Comparison of ENCODE assay signal across 11 cellular contexts in the genomic region with DNA sequence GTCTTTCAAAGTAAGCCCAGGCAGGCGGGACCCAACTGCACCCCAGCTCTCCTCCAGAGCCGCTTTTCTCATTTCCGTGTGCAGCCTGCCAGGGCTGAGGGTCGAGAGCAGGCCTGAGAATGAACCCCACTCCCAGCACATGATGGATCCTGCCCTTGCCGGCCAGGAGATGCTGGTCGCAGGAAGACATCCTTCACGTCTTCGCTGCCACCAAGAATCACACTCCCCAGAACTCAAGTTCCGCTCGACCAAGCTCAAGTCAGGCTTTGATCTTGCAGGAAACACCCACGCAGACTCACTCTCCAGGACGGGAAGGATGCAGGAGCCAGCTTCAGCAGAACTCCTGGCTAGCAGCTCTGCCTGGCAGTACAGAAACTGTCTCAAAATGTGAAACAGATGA.
DNase-seq lines count a peak whose midpoint lies in the region; ATAC-seq, FAIRE-seq and TF ChIP-seq lines count a peak whose summit lies in the region.
"Had no signal": no experiment of that assay in that cellular context is flagged by ENCODE, and none has a peak within 500 bp of the region (broad histone marks: within the 10 kb centered on the region; RNA-seq: fewer than 3 reads in every experiment).

No MANE protein-coding gene starts in this region.

- H2AFZ ChIP-seq in hepatocyte, result no peak overlapping the region
- no peak overlapping the region for H2AFZ ChIP-seq in smooth muscle cell (ENCODE audit: low read depth)

- POLR2A ChIA-PET in GM10248 (lab: Yijun Ruan, JAX), result no interaction called here

- peaks cover 8% of the 10 kb centered on the region for H3F3A ChIP-seq in smooth muscle cell (ENCODE audit: low read depth)

- DNase-seq in GM03348 (ENCODE audit: low spot score) (peak; percentile 75), adipocyte (ENCODE audit: low read depth) (peak; percentile 59), hepatocyte (ENCODE audit: low spot score) (peak; percentile 64), smooth muscle cell (lab: John Stamatoyannopoulos, UW; ENCODE audit: unreplicated experiment) (no peak), H54 (ENCODE audit: insufficient read length, low spot score) (no peak), GM10248 (ENCODE audit: extremely low spot score) (no peak)
- DNase-seq: activated T-cell treated with anti-CD3 and anti-CD28 coated beads, Interleukin-2, amount 50 U/mL, for 24 hours; NCI-H1930; T-helper 9 cell had no signal

- no peaks in the 10 kb centered on the region for H3K9me2 ChIP-seq in hepatocyte (replicated peaks; ENCODE audit: insufficient read depth)

- H4K20me1 ChIP-seq in hepatocyte (ENCODE audit: insufficient read depth, poor library complexity, severe bottlenecking) (no peaks in the 10 kb centered on the region), smooth muscle cell (ENCODE audit: low read depth) (peaks cover 45% of the 10 kb centered on the region)

- H3K4me1 ChIP-seq in adipocyte (ENCODE audit: control insufficient read depth, insufficient read depth, low read length) (peaks cover 11% of the 10 kb centered on the region), hepatocyte (ENCODE audit: insufficient read depth) (peaks cover 32% of the 10 kb centered on the region), smooth muscle cell (ENCODE audit: low read depth) (peaks cover 36% of the 10 kb centered on the region)

- H3K36me3 ChIP-seq in adipocyte (ENCODE audit: control insufficient read depth, insufficient read depth, low read length, severe bottlenecking) (no peaks in the 10 kb centered on the region), hepatocyte (replicated peaks; ENCODE audit: insufficient read depth, low read depth) (no peaks in the 10 kb centered on the region), smooth muscle cell (ENCODE audit: low read depth) (no peaks in the 10 kb centered on the region)

- TF ChIP-seq CTCF in hepatocyte (IDR thresholded peaks at IDR 0.05; ENCODE audit: poor library complexity) (no peak), smooth muscle cell (IDR thresholded peaks at IDR 0.05; ENCODE audit: borderline replicate concordance, insufficient read depth, poor library complexity, severe bottlenecking) (no peak), GM10248 (IDR thresholded peaks at IDR 0.05; ENCODE audit: control extremely low read depth, extremely low read depth, low read depth, missing control alignments) (no peak)

- WGBS in hepatocyte (ENCODE audit: low lambda C conversion rate, missing lambda C conversion rate), result 55% methylated on average over 12 of the region's 12 CpGs
- 37% methylated on average over 12 of the region's 12 CpGs for WGBS in smooth muscle cell (ENCODE audit: low lambda C conversion rate)

- peak overlapping the region; percentile 61 for H3K4me2 ChIP-seq in hepatocyte
- H3K4me2 ChIP-seq in smooth muscle cell, result peak overlapping the region; percentile 24

- TF ChIP-seq POLR2A in H54 (IDR thresholded peaks at IDR 0.05; ENCODE audit: low read depth, low read length), result no peak

- peaks cover 62% of the 10 kb centered on the region for H3K79me2 ChIP-seq in hepatocyte
- peaks cover 3% of the 10 kb centered on the region for H3K79me2 ChIP-seq in smooth muscle cell (ENCODE audit: low read depth)

- FAIRE-seq in H54 (lab: Jason Lieb, UNC), result no peak
- FAIRE-seq: HepG2 had no signal

- ATAC-seq in GM19035 (IDR thresholded peaks at IDR 0.05; ENCODE audit: unreplicated experiment), result no peak
- ATAC-seq: HepG2 had no signal

- CTCF ChIA-PET in GM10248 (lab: Yijun Ruan, JAX), result no interaction called here

- H3K27me3 ChIP-seq in adipocyte (replicated peaks; ENCODE audit: control insufficient read depth, insufficient read depth, low read length) (no peaks in the 10 kb centered on the region), hepatocyte (no peaks in the 10 kb centered on the region), smooth muscle cell (ENCODE audit: low read depth) (no peaks in the 10 kb centered on the region)

- H3K27ac ChIP-seq in hepatocyte (peak overlapping the region; percentile 82), smooth muscle cell (ENCODE audit: low read depth) (peak overlapping the region; percentile 18)

- H3K4me3 ChIP-seq in adipocyte (ENCODE audit: low read length) (no peak overlapping the region), hepatocyte (no peak overlapping the region), smooth muscle cell (no peak overlapping the region)

- H3K9me3 ChIP-seq in adipocyte (ENCODE audit: control insufficient read depth, low read length) (no peaks in the 10 kb centered on the region), hepatocyte (ENCODE audit: low read depth) (no peaks in the 10 kb centered on the region), smooth muscle cell (replicated peaks; ENCODE audit: low read depth) (no peaks in the 10 kb centered on the region)

- H3K9ac ChIP-seq in adipocyte (ENCODE audit: low read length) (no peak overlapping the region), smooth muscle cell (ENCODE audit: low read depth) (no peak overlapping the region)

Comparison
In these comparisons a context has a peak if more than half of its experiments do, and no peak if none do; other contexts are left out.
1. DNase-seq: peak in GM03348 (single experiment), adipocyte (single experiment) and hepatocyte (single experiment); none in smooth muscle cell (single experiment), H54 (single experiment) and GM10248 (single experiment).